Comparison of ENCODE assay signal across 8 cellular contexts in genomic region chr22:24434472-24435322, GRCh38. TPM values are rescaled to one million over a fixed set of nuclear protein-coding genes. Genes with fewer than 3 reads are reported as not detected.
DNase-seq lines count a peak whose midpoint lies in the region; ATAC-seq and TF ChIP-seq lines count a peak whose summit lies in the region.

No MANE protein-coding gene starts in this region.

- H3K4me3 ChIP-seq in foreskin fibroblast (ENCODE audit: low read depth in 1 of 2, low read length in 2 of 2) = no peak overlapping the region

- no peaks in the 10 kb centered on the region for H3K4me1 Mint-ChIP-seq in progenitor cell of endocrine pancreas (ENCODE audit: low read depth)

- H3K9me3 Mint-ChIP-seq in progenitor cell of endocrine pancreas (ENCODE audit: low read depth) = no peaks in the 10 kb centered on the region

- peak; percentile 61 for ATAC-seq in HG03432 (IDR thresholded peaks at IDR 0.05; ENCODE audit: unreplicated experiment)

- H3K27me3 Mint-ChIP-seq in progenitor cell of endocrine pancreas = no peaks in the 10 kb centered on the region

- H3K36me3 Mint-ChIP-seq in progenitor cell of endocrine pancreas (ENCODE audit: insufficient read depth) = no peaks in the 10 kb centered on the region

- H3K27ac Mint-ChIP-seq in progenitor cell of endocrine pancreas = peak overlapping the region; percentile 77

- H3K4me3 Mint-ChIP-seq in progenitor cell of endocrine pancreas (ENCODE audit: low read depth) = no peak overlapping the region

- TF ChIP-seq CTCF in progenitor cell of endocrine pancreas (IDR thresholded peaks at IDR 0.05; ENCODE audit: unreplicated experiment) = no peak
- TF ChIP-seq CTCF in foreskin fibroblast (IDR thresholded peaks at IDR 0.05; ENCODE audit: low read depth, low read length) = no peak

- peak; percentile 82 for DNase-seq in GM19240 (ENCODE audit: insufficient read length, low spot score)
- peak; percentile 66 for DNase-seq in activated CD4-positive, CD25-positive, alpha-beta regulatory T cell treated with anti-CD3 and anti-CD28 coated beads, Interleukin-2, amount 50 U/mL, for 72 hours
- DNase-seq in dermis blood vessel endothelial cell = peak; percentile 74
- DNase-seq in progenitor cell of endocrine pancreas (ENCODE audit: low spot score, unreplicated experiment) = no peak
- no peak for DNase-seq in LoVo (ENCODE audit: low spot score)
- no peak for DNase-seq in foreskin fibroblast
- DNase-seq in occipital lobe (lab: John Stamatoyannopoulos, UW) = no peak

RNA-seq across cellular contexts. Expression of gene ADORA2A, which starts 7.3 kb away (rescaled TPM):
- total RNA-seq in dermis blood vessel endothelial cell = 11.4 and 16.2 TPM in 2 replicates
- 5.2 and 6.4 TPM in 2 replicates for total RNA-seq in progenitor cell of endocrine pancreas
- 8.0 TPM for total RNA-seq in occipital lobe

Comparison
In these comparisons a context has a peak if more than half of its experiments do, and no peak if none do; other contexts are left out.
1. DNase-seq: peak in GM19240 (single experiment), activated CD4-positive, CD25-positive, alpha-beta regulatory T cell treated with anti-CD3 and anti-CD28 coated beads, Interleukin-2, amount 50 U/mL, for 72 hours (single experiment) and dermis blood vessel endothelial cell (single experiment); none in progenitor cell of endocrine pancreas (single experiment), LoVo (single experiment), foreskin fibroblast (0 of 2) and occipital lobe (single experiment).